Comparison of ENCODE assay signal across 8 cellular contexts in the genomic region with DNA sequence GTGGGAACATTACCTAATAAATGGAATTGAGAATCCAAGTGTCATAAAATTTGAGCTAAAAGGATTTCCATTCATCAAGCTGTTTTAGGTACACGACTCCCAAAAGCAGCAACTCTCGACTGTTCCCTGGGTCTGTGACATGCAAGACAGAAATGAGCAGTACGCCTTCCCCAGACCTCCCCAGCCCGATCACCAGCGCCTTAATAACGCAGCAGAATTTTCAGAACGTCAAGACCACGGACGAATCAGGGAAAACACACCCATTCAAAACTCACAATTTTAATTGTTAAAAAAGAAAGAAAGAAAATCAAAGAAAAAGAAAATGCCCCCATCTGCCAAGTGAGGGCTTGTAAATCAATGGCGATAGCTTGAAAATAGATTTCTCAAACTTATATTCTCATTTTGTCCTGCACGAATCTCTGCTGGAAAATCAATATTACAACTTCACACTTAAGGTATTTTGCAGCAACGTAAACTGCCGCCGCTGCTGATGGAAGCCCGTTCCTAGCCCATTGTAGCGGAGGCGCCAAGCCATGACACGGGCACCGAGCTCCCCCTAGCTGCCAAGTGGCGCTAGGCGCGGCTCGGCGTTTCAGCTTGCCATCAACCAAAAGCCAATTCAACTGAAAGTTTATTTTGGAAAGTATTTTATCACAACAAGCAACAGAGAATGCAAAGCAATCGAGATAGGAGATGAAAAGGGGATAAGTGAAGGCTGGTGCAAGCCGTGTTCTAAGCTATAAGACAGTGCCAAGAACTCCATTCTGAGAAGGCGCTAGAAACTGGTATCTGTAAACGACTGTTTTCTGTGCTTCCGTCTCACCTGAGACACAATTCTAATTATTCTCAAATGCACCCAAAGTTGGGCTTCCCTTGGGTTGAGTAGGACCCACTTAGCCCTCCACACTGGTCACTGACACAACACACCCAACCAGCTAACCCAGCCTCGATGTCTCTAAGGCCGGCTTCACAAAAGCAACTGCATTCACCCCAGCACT. TPM values are rescaled to one million over a fixed set of nuclear protein-coding genes. Genes with fewer than 3 reads are reported as not detected.
DNase-seq lines count a peak whose midpoint lies in the region; ATAC-seq and TF ChIP-seq lines count a peak whose summit lies in the region.

No MANE protein-coding gene starts in this region.

- H3K36me3 ChIP-seq in ascending aorta, result no peaks in the 10 kb centered on the region

- intact Hi-C loops in ascending aorta (cut with DNase I), result no loop called here

- peak; percentile 87 to 99 (median 97) for TF ChIP-seq CTCF in ascending aorta (IDR thresholded peaks at IDR 0.05)

- ATAC-seq in GM21717 (IDR thresholded peaks at IDR 0.05; ENCODE audit: unreplicated experiment), result peak; percentile 73
- no peak for ATAC-seq in HG02763 (IDR thresholded peaks at IDR 0.05; ENCODE audit: unreplicated experiment)

- H3K27ac ChIP-seq in ascending aorta (no peak overlapping the region), skin epidermis (peak overlapping the region in 18 of 21 experiments; percentile 29 to 99 (median 85))

- H3K4me1 ChIP-seq in ascending aorta, result peaks cover 7 to 8% of the 10 kb centered on the region in 2 donors

- DNase-seq in DMS53 treated with DMSO at 0.1 percent for 48 hours (lab: John Stamatoyannopoulos, UW; ENCODE audit: unreplicated experiment), result peak; percentile 31
- peak; percentile 71 for DNase-seq in NAMALWA (ENCODE audit: low spot score)
- peak; percentile 75 for DNase-seq in T-helper 22 cell (ENCODE audit: low read depth)
- peak in 1 of 2 donors; percentile 78 for DNase-seq in ascending aorta (ENCODE audit: low spot score in 2 of 2)
- peak in 47 of 51 donors; percentile 8 to 83 (median 54) for DNase-seq in hypothalamus (lab: John Stamatoyannopoulos, UW)

- H3K9me3 ChIP-seq in ascending aorta, result no peaks in the 10 kb centered on the region

- no peak overlapping the region for H3K4me3 ChIP-seq in ascending aorta
- peak overlapping the region; percentile 1 to 67 (median 51) for H3K4me3 ChIP-seq in skin epidermis

- peaks cover 11% of the 10 kb centered on the region for H3K27me3 ChIP-seq in ascending aorta

RNA-seq across cellular contexts. Expression of a gene that starts 5.5 kb away (rescaled TPM):
- total RNA-seq in ascending aorta, result 0.85 TPM

Comparison
In these comparisons a context has a peak if more than half of its experiments do, and no peak if none do; other contexts are left out.
1. H3K27ac ChIP-seq: peak in skin epidermis (18 of 21); none in ascending aorta (0 of 2).
2. H3K4me3 ChIP-seq: peak in skin epidermis (7 of 7); none in ascending aorta (0 of 2).